In genomic region chr4:88188738-88189417, GRCh38 we compare ENCODE assay signal across 16 cellular contexts. TPM values are rescaled to one million over a fixed set of nuclear protein-coding genes. Genes with fewer than 3 reads are reported as not detected.
"Had no signal": no experiment of that assay in that cellular context is flagged by ENCODE, and none has a peak within 500 bp of the region (broad histone marks: within the 10 kb centered on the region; RNA-seq: fewer than 3 reads in every experiment).

No MANE protein-coding gene starts in this region.

- H3K27ac ChIP-seq: body of pancreas, left ventricle myocardium inferior, testis, upper lobe of right lung had no signal

- H3K36me3 Mint-ChIP-seq: stimulated activated memory B cell treated with anti-CD40 and anti-IgM and Interleukin-4, amounts not matched to agents 10 μg/mL and 1 μg/mL and 100 μg/mL, for 72 hours had no signal

- H3K27ac Mint-ChIP-seq: activated naive CD8-positive, alpha-beta T cell treated with anti-CD3 and anti-CD28 coated beads, Interleukin-2, amount 10 ng/mL, durations not matched to agents 7 days and 5 days; effector memory CD8-positive, alpha-beta T cell; stimulated activated memory B cell treated with anti-CD40 and anti-IgM and Interleukin-4, amounts not matched to agents 10 μg/mL and 1 μg/mL and 100 μg/mL, for 72 hours had no signal

- H3K4me1 ChIP-seq: body of pancreas, left ventricle myocardium inferior, testis, upper lobe of right lung had no signal

- H3K27me3 ChIP-seq: body of pancreas, testis, upper lobe of right lung had no signal

- H3K27me3 Mint-ChIP-seq: effector memory CD8-positive, alpha-beta T cell had no signal

- H3K9me3 Mint-ChIP-seq: effector memory CD8-positive, alpha-beta T cell; stimulated activated memory B cell treated with anti-CD40 and anti-IgM and Interleukin-4, amounts not matched to agents 10 μg/mL and 1 μg/mL and 100 μg/mL, for 72 hours had no signal

- FAIRE-seq: frontal cortex had no signal

- H3K4me1 Mint-ChIP-seq: stimulated activated memory B cell treated with anti-CD40 and anti-IgM and Interleukin-4, amounts not matched to agents 10 μg/mL and 1 μg/mL and 100 μg/mL, for 72 hours had no signal

- H3K4me3 Mint-ChIP-seq: activated naive CD8-positive, alpha-beta T cell treated with anti-CD3 and anti-CD28 coated beads, Interleukin-2, amount 10 ng/mL, durations not matched to agents 7 days and 5 days; effector memory CD8-positive, alpha-beta T cell; stimulated activated memory B cell treated with anti-CD40 and anti-IgM and Interleukin-4, amounts not matched to agents 10 μg/mL and 1 μg/mL and 100 μg/mL, for 72 hours had no signal

- ATAC-seq: body of pancreas; effector memory CD8-positive, alpha-beta T cell; stimulated activated memory B cell treated with anti-CD40 and anti-IgM and Interleukin-4, amounts not matched to agents 10 μg/mL and 1 μg/mL and 100 μg/mL, for 72 hours; upper lobe of right lung had no signal

- H3K9me3 ChIP-seq: body of pancreas, testis, upper lobe of right lung had no signal

- H3K36me3 ChIP-seq: left ventricle myocardium inferior, upper lobe of right lung had no signal

- DNase-seq: activated CD8-positive, alpha-beta memory T cell treated with anti-CD3 and anti-CD28 coated beads for 24 hours; activated CD8-positive, alpha-beta memory T cell treated with anti-CD3 and anti-CD28 coated beads, Interleukin-2, amount 50 U/mL, for 48 hours; activated naive CD8-positive, alpha-beta T cell treated with anti-CD3 and anti-CD28 coated beads, Interleukin-2, amount 10 ng/mL, durations not matched to agents 7 days and 5 days; body of pancreas; caudate nucleus; effector memory CD8-positive, alpha-beta T cell; head of caudate nucleus; left ventricle myocardium inferior; SIG-M5; stimulated activated CD4-positive, alpha-beta T cell treated with anti-CD3 and anti-CD28 coated beads, Interleukin-4, amount 100 ng/mL, for 1 hour; T1000; testis; upper lobe of right lung had no signal

- H3K4me3 ChIP-seq: body of pancreas, left ventricle myocardium inferior, testis, upper lobe of right lung had no signal

RNA-seq across cellular contexts. Expression of gene ABCG2, which starts 30.4 kb away (rescaled TPM):
- polyA plus RNA-seq: neural cell had no signal
